ENCODE assay signal across 24 cellular contexts in the genomic region with DNA sequence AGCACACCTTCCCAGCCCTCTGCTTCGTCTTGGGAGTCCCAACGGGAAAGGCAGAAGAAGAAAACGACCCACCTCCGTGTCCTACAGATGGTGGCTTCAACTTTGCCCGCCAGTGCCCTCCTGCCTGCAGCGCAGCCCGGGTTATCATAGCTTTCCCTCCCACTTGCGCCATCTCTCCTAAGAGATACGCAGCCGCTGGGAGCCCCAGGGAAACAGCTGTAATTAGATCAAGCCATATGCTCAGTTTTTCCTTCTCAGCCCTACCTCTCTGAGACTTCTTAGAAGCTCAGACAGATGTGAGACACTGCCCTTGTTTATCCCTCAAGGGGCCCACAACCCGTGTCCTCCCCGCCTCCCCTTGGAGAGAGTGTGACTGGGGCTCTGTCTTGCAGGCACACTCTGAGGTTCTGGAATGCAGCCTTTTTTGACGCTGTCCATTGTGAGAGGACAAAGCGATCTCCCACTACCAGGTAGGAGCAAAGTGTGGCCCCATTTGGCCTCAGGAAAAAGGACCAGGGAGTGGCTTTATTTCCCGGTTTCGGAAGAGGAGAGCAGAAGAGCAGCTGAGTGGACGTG. TPM values are rescaled to one million over a fixed set of nuclear protein-coding genes. Genes with fewer than 3 reads are reported as not detected.
DNase-seq lines count a peak whose midpoint lies in the region; ATAC-seq and TF ChIP-seq lines count a peak whose summit lies in the region.
"Had no signal": no experiment of that assay in that cellular context is flagged by ENCODE, and none has a peak within 500 bp of the region (broad histone marks: within the 10 kb centered on the region; RNA-seq: fewer than 3 reads in every experiment).

No MANE protein-coding gene starts in this region.

- peak; percentile 93 for DNase-seq in DMS 273 (lab: John Stamatoyannopoulos, UW; ENCODE audit: unreplicated experiment)
- DNase-seq in NCI-H2171 treated with DMSO at 0.1 percent for 48 hours (lab: John Stamatoyannopoulos, UW), result peak; percentile 94
- no peak for DNase-seq in glutamatergic neuron
- no peak for DNase-seq in progenitor cell of endocrine pancreas (ENCODE audit: low spot score, unreplicated experiment)
- no peak for DNase-seq in substantia nigra (lab: John Stamatoyannopoulos, UW)
- DNase-seq in Karpas-422, result no peak
- DNase-seq: activated CD4-positive, alpha-beta T cell treated with anti-CD3 and anti-CD28 coated beads, Interleukin-2, amount 50 U/mL, for 48 hours; anterior cingulate cortex; cortex of kidney; KG1; naive B cell; NCI-H1436 treated with DMSO at 0.1 percent for 48 hours; NCI-H748 treated with DMSO at 0.1 percent for 48 hours; stimulated activated CD4-positive, alpha-beta T cell treated with anti-CD3 and anti-CD28 coated beads, Interleukin-12 subunit alpha, Interleukin-12 subunit beta, amount 100 ng/mL, for 4 hours; stimulated activated CD4-positive, alpha-beta T cell treated with anti-CD3 and anti-CD28 coated beads, Interleukin-4, amount 100 ng/mL, for 24 hours; stimulated activated naive B cell treated with anti-CD40 and anti-IgM and Interleukin-4, amounts not matched to agents 10 μg/mL and 1 μg/mL and 100 μg/mL, for 72 hours; WERI-Rb-1 had no signal

- no peaks in the 10 kb centered on the region for H3K9me3 ChIP-seq in Karpas-422 (ENCODE audit: low read length)
- H3K9me3 ChIP-seq: right atrium auricular region had no signal

- peak overlapping the region; percentile 81 for H3K4me3 Mint-ChIP-seq in glutamatergic neuron (ENCODE audit: unreplicated experiment)
- no peak overlapping the region for H3K4me3 Mint-ChIP-seq in progenitor cell of endocrine pancreas (ENCODE audit: low read depth)
- H3K4me3 Mint-ChIP-seq: stimulated activated naive B cell treated with anti-CD40 and anti-IgM and Interleukin-4, amounts not matched to agents 10 μg/mL and 1 μg/mL and 100 μg/mL, for 72 hours; T-helper 2 cell treated with Interferon-gamma antibody and Interleukin-4, amounts not matched to agents 5 μg/mL and 100 μg/mL, for 36 hours had no signal

- H3K9me3 Mint-ChIP-seq in glutamatergic neuron (ENCODE audit: unreplicated experiment) (peaks cover 12% of the 10 kb centered on the region), progenitor cell of endocrine pancreas (ENCODE audit: low read depth) (no peaks in the 10 kb centered on the region)
- H3K9me3 Mint-ChIP-seq: activated naive CD4-positive, alpha-beta T cell treated with anti-CD3 and anti-CD28 coated beads, Interleukin-2, amount 50 U/mL, for 72 hours; activated T-helper 2 cell treated with anti-CD3 and anti-CD28 coated beads, Interferon-gamma antibody, Interleukin-2, Interleukin-4, amounts not matched to agents 10 μg/mL and 5 μg/mL and 100 μg/mL, durations not matched to agents 14 hours and 24 hours and 36 hours; naive B cell; stimulated activated naive B cell treated with anti-CD40 and anti-IgM and Interleukin-4, amounts not matched to agents 10 μg/mL and 1 μg/mL and 100 μg/mL, for 72 hours; T-helper 2 cell treated with Interferon-gamma antibody and Interleukin-4, amounts not matched to agents 5 μg/mL and 100 μg/mL, for 36 hours had no signal

- peaks cover 12% of the 10 kb centered on the region for H3K27me3 Mint-ChIP-seq in glutamatergic neuron (ENCODE audit: unreplicated experiment)
- peaks cover 6% of the 10 kb centered on the region for H3K27me3 Mint-ChIP-seq in progenitor cell of endocrine pancreas

- H3K36me3 Mint-ChIP-seq in glutamatergic neuron (ENCODE audit: unreplicated experiment), result peaks cover 15% of the 10 kb centered on the region
- H3K36me3 Mint-ChIP-seq in progenitor cell of endocrine pancreas (ENCODE audit: insufficient read depth), result peaks cover 8% of the 10 kb centered on the region
- H3K36me3 Mint-ChIP-seq: naive B cell had no signal

- no peak overlapping the region for H2AFZ ChIP-seq in Karpas-422 (ENCODE audit: low read length)

- no peaks in the 10 kb centered on the region for H3K79me2 ChIP-seq in Karpas-422 (ENCODE audit: low read length)

- H3K36me3 ChIP-seq in Karpas-422 (ENCODE audit: insufficient read depth, low read length), result no peaks in the 10 kb centered on the region
- H3K36me3 ChIP-seq: WERI-Rb-1 had no signal

- no peaks in the 10 kb centered on the region for H3K27me3 ChIP-seq in Karpas-422 (ENCODE audit: low read length)
- H3K27me3 ChIP-seq: right atrium auricular region had no signal

- H3K4me3 ChIP-seq in Karpas-422 (ENCODE audit: low read length), result no peak overlapping the region
- H3K4me3 ChIP-seq: right atrium auricular region had no signal

- H3K4me1 ChIP-seq in Karpas-422 (ENCODE audit: low read length), result peaks cover 5% of the 10 kb centered on the region
- H3K4me1 ChIP-seq: right atrium auricular region had no signal

- H3K4me1 Mint-ChIP-seq in glutamatergic neuron (ENCODE audit: low read depth, unreplicated experiment) (peaks cover 30% of the 10 kb centered on the region), progenitor cell of endocrine pancreas (ENCODE audit: low read depth) (peaks cover 10% of the 10 kb centered on the region)

- TF ChIP-seq CTCF in glutamatergic neuron (IDR thresholded peaks at IDR 0.05; ENCODE audit: partially characterized antibody, unreplicated experiment) (no peak), progenitor cell of endocrine pancreas (IDR thresholded peaks at IDR 0.05; ENCODE audit: unreplicated experiment) (no peak)

- H3K4me2 ChIP-seq in Karpas-422 (ENCODE audit: low read depth, low read length, poor library complexity, severe bottlenecking), result no peak overlapping the region

- H3K9me2 ChIP-seq in Karpas-422 (replicated peaks; ENCODE audit: insufficient read depth, low read length), result no peaks in the 10 kb centered on the region

- H3K27ac Mint-ChIP-seq in glutamatergic neuron (ENCODE audit: unreplicated experiment) (peak overlapping the region; percentile 91), progenitor cell of endocrine pancreas (peak overlapping the region; percentile 27)
- H3K27ac Mint-ChIP-seq: activated T-helper 2 cell treated with anti-CD3 and anti-CD28 coated beads, Interferon-gamma antibody, Interleukin-2, Interleukin-4, amounts not matched to agents 10 μg/mL and 5 μg/mL and 100 μg/mL, durations not matched to agents 14 hours and 24 hours and 36 hours; stimulated activated naive B cell treated with anti-CD40 and anti-IgM and Interleukin-4, amounts not matched to agents 10 μg/mL and 1 μg/mL and 100 μg/mL, for 72 hours; T-helper 2 cell treated with Interferon-gamma antibody and Interleukin-4, amounts not matched to agents 5 μg/mL and 100 μg/mL, for 36 hours had no signal

- no peak overlapping the region for H3K9ac ChIP-seq in Karpas-422 (ENCODE audit: low read length)

- no peak for ATAC-seq in HG03039 (IDR thresholded peaks at IDR 0.05; ENCODE audit: unreplicated experiment)
- ATAC-seq: activated naive CD4-positive, alpha-beta T cell treated with anti-CD3 and anti-CD28 coated beads, Interleukin-2, amount 50 U/mL, for 72 hours; left lobe of liver; stimulated activated naive B cell treated with anti-CD40 and anti-IgM and Interleukin-4, amounts not matched to agents 10 μg/mL and 1 μg/mL and 100 μg/mL, for 72 hours had no signal

- H3K27ac ChIP-seq in substantia nigra (ENCODE audit: low read depth, low read length, poor library complexity, severe bottlenecking), result no peak overlapping the region
- H3K27ac ChIP-seq in Karpas-422 (ENCODE audit: low read length), result no peak overlapping the region
- H3K27ac ChIP-seq: right atrium auricular region had no signal

- H4K20me1 ChIP-seq in Karpas-422 (ENCODE audit: insufficient read depth, low read depth, low read length), result 0 out of 2 replicates have a peak, but pooled peaks cover 5% of the 10 kb centered on the region

RNA-seq across cellular contexts. Expression of a gene that starts 31.3 kb away (rescaled TPM):
- not detected for total RNA-seq in glutamatergic neuron (ENCODE audit: unreplicated experiment)
- 0.43 and 0.80 TPM in 2 replicates for total RNA-seq in progenitor cell of endocrine pancreas
- not detected in 2 replicates for total RNA-seq in Karpas-422 (2014; rRNA removed; shearing (Covaris generic); ENCODE audit: low replicate concordance)
- total RNA-seq: activated naive CD4-positive, alpha-beta T cell treated with anti-CD3 and anti-CD28 coated beads, Interleukin-2, amount 50 U/mL, for 72 hours; activated T-helper 2 cell treated with anti-CD3 and anti-CD28 coated beads, Interferon-gamma antibody, Interleukin-2, Interleukin-4, amounts not matched to agents 10 μg/mL and 5 μg/mL and 100 μg/mL, durations not matched to agents 14 hours and 24 hours and 36 hours; left lobe of liver; osteocyte; right atrium auricular region had no signal

RNA-seq across cellular contexts. Expression of a gene that starts 53.4 kb away (rescaled TPM):
- total RNA-seq in glutamatergic neuron (ENCODE audit: unreplicated experiment) (56.1 TPM), progenitor cell of endocrine pancreas (15.2 and 16.3 TPM in 2 replicates)
- 0.97 and 1.6 TPM in 2 replicates for total RNA-seq in Karpas-422 (2014; rRNA removed; shearing (Covaris generic); ENCODE audit: low replicate concordance)

Comparison
In these comparisons a context has a peak if more than half of its experiments do, and no peak if none do; other contexts are left out.
1. DNase-seq: peak in DMS 273 (single experiment) and NCI-H2171 treated with DMSO at 0.1 percent for 48 hours (single experiment); none in glutamatergic neuron (single experiment), progenitor cell of endocrine pancreas (single experiment), substantia nigra (0 of 49) and Karpas-422 (single experiment).